Comparison of ENCODE assay signal across 8 cellular contexts in genomic region chr2:156237558-156237957, GRCh38.
"Had no signal": no experiment of that assay in that cellular context is flagged by ENCODE, and none has a peak within 500 bp of the region (broad histone marks: within the 10 kb centered on the region; RNA-seq: fewer than 3 reads in every experiment).

No MANE protein-coding gene starts in this region.

- H3K27ac ChIP-seq: HL-60, KMS-11 had no signal

- H3K4me3 Mint-ChIP-seq: IgD-negative memory B cell had no signal

- H3K36me3 Mint-ChIP-seq: IgD-negative memory B cell had no signal

- DNase-seq: IMR-90, KBM-7, KG1 had no signal

- H3K9ac ChIP-seq: KMS-11 had no signal

- H3K27ac Mint-ChIP-seq: IgD-negative memory B cell had no signal

- H3K4me2 ChIP-seq: KMS-11 had no signal

- FAIRE-seq: HepG2, HTR-8/SVneo had no signal

- ATAC-seq: HepG2 had no signal

- H3K4me1 Mint-ChIP-seq: IgD-negative memory B cell had no signal
